ENCODE assay signal across 21 cellular contexts in genomic region chr1:2047749-2048729, GRCh38. TPM values are rescaled to one million over a fixed set of nuclear protein-coding genes. Genes with fewer than 3 reads are reported as not detected.
DNase-seq lines count a peak whose midpoint lies in the region; ATAC-seq and TF ChIP-seq lines count a peak whose summit lies in the region.
"Had no signal": no experiment of that assay in that cellular context is flagged by ENCODE, and none has a peak within 500 bp of the region (broad histone marks: within the 10 kb centered on the region; RNA-seq: fewer than 3 reads in every experiment).

No MANE protein-coding gene starts in this region.

- DNase-seq in DMS53 (lab: John Stamatoyannopoulos, UW) (peak; percentile 25), DMS53 treated with DMSO at 0.1 percent for 48 hours (lab: John Stamatoyannopoulos, UW; ENCODE audit: unreplicated experiment) (no peak), colonic mucosa (peak; percentile 82), neural crest cell (ENCODE audit: low read depth, low spot score) (no peak), posterior vena cava (ENCODE audit: low spot score) (no peak)
- DNase-seq: amniotic stem cell; COR-L47; islet precursor cell; KG1; NCI-H1436 treated with DMSO at 0.1 percent for 48 hours; stimulated activated CD4-positive, alpha-beta T cell treated with anti-CD3 and anti-CD28 coated beads, Interleukin-4, amount 100 ng/mL, for 24 hours had no signal

- peak overlapping the region; percentile 47 to 63 for H3K9ac ChIP-seq in colonic mucosa (ENCODE audit: low read depth in 2 of 2, low read length in 2 of 2)

- TF ChIP-seq CTCF in HEK293 (tag by site-specific recombination; IDR thresholded peaks at IDR 0.05) (no peak), colonic mucosa (IDR thresholded peaks at IDR 0.05) (no peak), neural crest cell (conservative IDR thresholded peaks at IDR 0.05) (no peak)

- H3K27me3 ChIP-seq in colonic mucosa: peaks cover 4% of the 10 kb centered on the region

- H3K9me3 ChIP-seq in HEK293 (ENCODE audit: control insufficient read depth, insufficient read depth, low read depth, low read length) (no peaks in the 10 kb centered on the region), colonic mucosa (no peaks in the 10 kb centered on the region)
- H3K9me3 ChIP-seq: right atrium auricular region had no signal

- no peaks in the 10 kb centered on the region for H3K36me3 Mint-ChIP-seq in neural crest cell (ENCODE audit: low read depth)

- H3K4me3 Mint-ChIP-seq in neural crest cell: peak overlapping the region; percentile 52

- H3K4me1 ChIP-seq in HEK293 (ENCODE audit: control insufficient read depth, insufficient read depth, low read length): no peaks in the 10 kb centered on the region; the same call in 1 of the 2 replicates
- H3K4me1 ChIP-seq in colonic mucosa: peaks cover 23% of the 10 kb centered on the region

- H3K4me1 Mint-ChIP-seq in neural crest cell: peaks cover 13% of the 10 kb centered on the region

- H3K27ac ChIP-seq in HEK293 (ENCODE audit: extremely low read depth, low read depth, low read length) (no peak overlapping the region), colonic mucosa (peak overlapping the region; percentile 70)
- H3K27ac ChIP-seq: right atrium auricular region had no signal

- CTCF ChIA-PET in HEK293 (lab: Yijun Ruan, JAX): interaction anchor here (0.7 to 2.0 kb wide), 5 partner anchors 52 to 323 kb away, joined by 3 to 16 read pairs (median 3); no protein-coding TSS in a partner anchor

- H3K36me3 ChIP-seq in HEK293 (ENCODE audit: control insufficient read depth in 2 of 2, insufficient read depth in 1 of 2, low read length in 2 of 2) (no peaks in the 10 kb centered on the region), colonic mucosa (no peaks in the 10 kb centered on the region)
- H3K36me3 ChIP-seq: right atrium auricular region had no signal

- peaks cover 76% of the 10 kb centered on the region for H3K27me3 Mint-ChIP-seq in neural crest cell (ENCODE audit: low read depth)

- H3K4me3 ChIP-seq in HEK293 (ENCODE audit: low read depth, low read length): no peak overlapping the region
- H3K4me3 ChIP-seq in colonic mucosa: no peak overlapping the region
- H3K4me3 ChIP-seq: right atrium auricular region had no signal

- POLR2A ChIA-PET in HEK293 (lab: Yijun Ruan, JAX): no interaction called here

- no peaks in the 10 kb centered on the region for H3K9me3 Mint-ChIP-seq in neural crest cell

- intact Hi-C loops in colonic mucosa (cut with DNase I) (no loop called here), posterior vena cava (cut with DNase I) (loop anchor here (5.0 kb wide), 2 partner anchors 91 to 106 kb away; no protein-coding TSS in a partner anchor)

- no peak for ATAC-seq in GM21723 (IDR thresholded peaks at IDR 0.05; ENCODE audit: unreplicated experiment)
- ATAC-seq in GM21390 (IDR thresholded peaks at IDR 0.05; ENCODE audit: unreplicated experiment): no peak
- ATAC-seq: Panc1 had no signal

- H3K27ac Mint-ChIP-seq in neural crest cell (ENCODE audit: unreplicated experiment): no peak overlapping the region

TF ChIP-seq in HEK293, 187 proteins besides CTCF, POLR2A, EP300 and RAD21:
- TF ChIP-seq YY1 (tag by site-specific recombination; IDR thresholded peaks at IDR 0.05) (no peak), ZNF785 (tag by site-specific recombination; IDR thresholded peaks at IDR 0.05) (no peak), OVOL3 (tag by site-specific recombination; IDR thresholded peaks at IDR 0.05) (no peak), ZNF174 (tag by site-specific recombination; IDR thresholded peaks at IDR 0.05) (no peak), ZNF274 (IDR thresholded peaks at IDR 0.05; ENCODE audit: low read length) (no peak), ZNF274 (tag by site-specific recombination; IDR thresholded peaks at IDR 0.05; ENCODE audit: borderline replicate concordance) (no peak), HIC1 (tag by site-specific recombination; IDR thresholded peaks at IDR 0.05) (peak; percentile 73), ZNF26 (tag by site-specific recombination; IDR thresholded peaks at IDR 0.05) (no peak)

RNA-seq across cellular contexts. Expression of gene PRKCZ, which starts 2.2 kb away (rescaled TPM):
- total RNA-seq in colonic mucosa (10 to 100 TPM; 50.4 to 72.2 TPM), neural crest cell (8.6 and 10.6 TPM in 2 replicates), posterior vena cava (1 to 10 TPM; 3.0 to 3.6 TPM)

RNA-seq across cellular contexts. Expression of gene GABRD, which starts 28.9 kb away (rescaled TPM):
- total RNA-seq in colonic mucosa: under 1 TPM; 0.15 to 0.21 TPM
- total RNA-seq in neural crest cell: 0.18 and 0.54 TPM in 2 replicates
- under 1 TPM; 0.29 to 0.88 TPM for total RNA-seq in posterior vena cava
- total RNA-seq: epithelial cell of proximal tubule; glomerular endothelial cell; NCI-H460; right atrium auricular region; T-helper 1 cell treated with Interleukin-12 subunit alpha and Interleukin-12 subunit beta and Interleukin-4 antibody, amounts not matched to agents 30 ng/mL and 1 ng/mL, for 36 hours had no signal

RNA-seq across cellular contexts. Expression of gene CFAP74, which starts 44.5 kb away (rescaled TPM):
- total RNA-seq in colonic mucosa: under 1 TPM; 0.10 to 0.16 TPM
- total RNA-seq in neural crest cell: 0.12 and 0.32 TPM in 2 replicates
- total RNA-seq in posterior vena cava: not detected
- total RNA-seq: epithelial cell of proximal tubule; glomerular endothelial cell; H7; NCI-H460; right atrium auricular region; T-helper 1 cell treated with Interleukin-12 subunit alpha and Interleukin-12 subunit beta and Interleukin-4 antibody, amounts not matched to agents 30 ng/mL and 1 ng/mL, for 36 hours had no signal

Comparison
In these comparisons a context has a peak if more than half of its experiments do, and no peak if none do; other contexts are left out.
1. DNase-seq: peak in DMS53 (single experiment) and colonic mucosa (single experiment); none in DMS53 treated with DMSO at 0.1 percent for 48 hours (single experiment), neural crest cell (single experiment) and posterior vena cava (single experiment).